ENCODE assay signal across 8 cellular contexts in genomic region chr5:175478384-175479124, GRCh38. TPM values are rescaled to one million over a fixed set of nuclear protein-coding genes. Genes with fewer than 3 reads are reported as not detected.
DNase-seq lines count a peak whose midpoint lies in the region; ATAC-seq and TF ChIP-seq lines count a peak whose summit lies in the region.

TSS of gene SFXN1 (plus strand) at chr5:175478560. CDS start at chr5:175492104, 13,544 bp downstream.

- no peaks in the 10 kb centered on the region for H3K36me3 ChIP-seq in colonic mucosa

- peak within 1 kb of the TSS; percentile 99 for H3K27ac Mint-ChIP-seq in activated CD4-positive, alpha-beta T cell treated with anti-CD3 and anti-CD28 coated beads for 36 hours

- peak; percentile 71 for DNase-seq in ACHN
- DNase-seq in NCI-H2227 (lab: John Stamatoyannopoulos, UW; ENCODE audit: unreplicated experiment), result peak; percentile 86
- peak; percentile 90 for DNase-seq in activated CD4-positive, alpha-beta T cell treated with anti-CD3 and anti-CD28 coated beads for 36 hours
- peak; percentile 87 for DNase-seq in colonic mucosa
- peak; percentile 92 for DNase-seq in left kidney (ENCODE audit: low read depth, low spot score)
- DNase-seq in stimulated activated CD4-positive, alpha-beta T cell treated with anti-CD3 and anti-CD28 coated beads, Interleukin-2, amount 100 ng/mL, for 24 hours, result peak; percentile 80 to 88

- no peaks in the 10 kb centered on the region for H3K4me1 ChIP-seq in colonic mucosa

- peak within 1 kb of the TSS; percentile 97 for H3K4me3 Mint-ChIP-seq in activated CD4-positive, alpha-beta T cell treated with anti-CD3 and anti-CD28 coated beads for 36 hours

- no peaks in the 10 kb centered on the region for H3K9me3 Mint-ChIP-seq in activated CD4-positive, alpha-beta T cell treated with anti-CD3 and anti-CD28 coated beads for 36 hours (ENCODE audit: low read depth)

- peak within 1 kb of the TSS; percentile 72 for H3K4me3 ChIP-seq in colonic mucosa

- in situ Hi-C loops in ACHN (cut with HindIII; ENCODE audit: low pct_ligation_motif_present, low pct_unique_long_range_greater_than_20kb, low sequenced_read_pairs), result no loop called here

- peak within 1 kb of the TSS; percentile 68 for H3K27ac ChIP-seq in colonic mucosa

- no peaks in the 10 kb centered on the region for H3K27me3 ChIP-seq in colonic mucosa

- H3K4me1 Mint-ChIP-seq in activated CD4-positive, alpha-beta T cell treated with anti-CD3 and anti-CD28 coated beads for 36 hours, result peaks cover 47% of the 10 kb centered on the region

- intact Hi-C loops in activated CD4-positive, alpha-beta T cell treated with anti-CD3 and anti-CD28 coated beads for 36 hours (cut with DNase I, micrococcal nuclease), result loop anchor here (1.0 to 10.0 kb wide), 7 partner anchors 39 to 1862 kb away; partner anchors contain the start of genes BOD1 (in 1 of the 2), CPEB4 (in 1 of the 2), HRH2 (in 1 of the 2) and TSPAN17 (in 1 of the 2)
- intact Hi-C loops in colonic mucosa (cut with DNase I), result no loop called here

- peaks cover 3% of the 10 kb centered on the region for H3K27me3 Mint-ChIP-seq in activated CD4-positive, alpha-beta T cell treated with anti-CD3 and anti-CD28 coated beads for 36 hours

- no peaks in the 10 kb centered on the region for H3K9me3 ChIP-seq in colonic mucosa

- H3K9ac ChIP-seq in colonic mucosa (ENCODE audit: low read depth in 2 of 2, low read length in 2 of 2), result peak within 1 kb of the TSS; percentile 82 to 84

- CTCF ChIA-PET in activated CD4-positive, alpha-beta T cell treated with anti-CD3 and anti-CD28 coated beads for 36 hours (lab: Charles Lee), result interaction anchor here (0.6 to 4.8 kb wide), 6 partner anchors 11 to 56 kb away, joined by 3 to 32 read pairs (median 4); no protein-coding TSS in a partner anchor

- peak; percentile 90 for ATAC-seq in GM18519 (IDR thresholded peaks at IDR 0.05; ENCODE audit: low FRiP score, unreplicated experiment)
- peak; percentile 83 for ATAC-seq in HG03039 (IDR thresholded peaks at IDR 0.05; ENCODE audit: unreplicated experiment)
- ATAC-seq in activated CD4-positive, alpha-beta T cell treated with anti-CD3 and anti-CD28 coated beads for 36 hours, result peak; percentile 79

- POLR2A ChIA-PET in activated CD4-positive, alpha-beta T cell treated with anti-CD3 and anti-CD28 coated beads for 36 hours (lab: Charles Lee), result interaction anchor here (0.6 to 2.0 kb wide), 4 partner anchors 14 to 39 kb away, joined by 3 to 8 read pairs (median 4); no protein-coding TSS in a partner anchor

- no peak for TF ChIP-seq CTCF in colonic mucosa (IDR thresholded peaks at IDR 0.05)

- peaks cover 45% of the 10 kb centered on the region for H3K36me3 Mint-ChIP-seq in activated CD4-positive, alpha-beta T cell treated with anti-CD3 and anti-CD28 coated beads for 36 hours (ENCODE audit: low read depth)

RNA-seq across cellular contexts. Expression of gene SFXN1, which starts in this region (rescaled TPM):
- 100 to 1,000 TPM; 322 to 433 TPM for total RNA-seq in activated CD4-positive, alpha-beta T cell treated with anti-CD3 and anti-CD28 coated beads for 36 hours
- total RNA-seq in colonic mucosa, result 10 to 100 TPM; 71.9 to 95.7 TPM

Comparison
In these comparisons a context has a peak if more than half of its experiments do, and no peak if none do; other contexts are left out.
1. Peak in every context shown above with its lines: DNase-seq, ATAC-seq, H3K4me3 ChIP-seq and H3K27ac ChIP-seq.